9 cellular contexts compared by ENCODE assay signal in the genomic region with DNA sequence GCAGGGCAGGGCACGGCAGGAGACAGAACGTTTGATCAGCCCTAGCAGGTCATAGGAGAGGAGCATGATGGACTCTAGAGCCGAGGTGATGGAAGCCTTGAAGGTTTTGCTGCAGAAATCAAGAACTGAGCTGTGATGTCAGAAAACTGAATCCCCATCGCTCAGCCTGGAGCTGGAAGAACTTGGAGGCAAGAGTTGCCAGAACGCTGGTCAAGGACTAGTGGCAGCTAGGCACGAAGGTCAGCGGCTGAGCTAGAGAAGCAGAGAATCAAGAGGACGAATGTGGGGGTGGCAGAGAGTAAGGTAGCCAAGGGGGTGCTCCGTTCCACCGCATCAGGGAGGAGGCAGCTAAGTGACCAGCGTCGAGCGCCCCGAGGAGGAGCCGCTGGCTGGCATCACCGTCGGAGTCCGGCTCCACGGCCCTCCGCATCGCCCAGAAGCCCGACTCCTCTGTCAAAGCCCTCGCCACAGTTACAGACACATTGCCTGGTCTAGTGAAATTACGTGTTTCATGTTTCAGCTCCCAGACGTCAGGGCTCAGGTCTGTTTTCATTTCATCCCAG. TPM values are rescaled to one million over a fixed set of nuclear protein-coding genes. Genes with fewer than 3 reads are reported as not detected.
A peak's percentile ranks its signal among the peaks of the same experiment; 100 is the strongest.
DNase-seq lines count a peak whose midpoint lies in the region; ATAC-seq, FAIRE-seq and TF ChIP-seq lines count a peak whose summit lies in the region.
"Had no signal": no experiment of that assay in that cellular context is flagged by ENCODE, and none has a peak within 500 bp of the region (broad histone marks: within the 10 kb centered on the region; RNA-seq: fewer than 3 reads in every experiment).

No MANE protein-coding gene starts in this region.

- H3K9me3 ChIP-seq in kidney (ENCODE audit: control insufficient read depth in 1 of 2, low read length in 2 of 2) = no peaks in the 10 kb centered on the region

- peaks cover 36% of the 10 kb centered on the region for H3K4me1 Mint-ChIP-seq in T-helper 1 cell treated with Interleukin-12 subunit alpha and Interleukin-12 subunit beta and Interleukin-4 antibody, amounts not matched to agents 30 μg/mL and 1 μg/mL, for 36 hours (ENCODE audit: low read depth)
- H3K4me1 Mint-ChIP-seq in activated naive CD8-positive, alpha-beta T cell treated with anti-CD3 and anti-CD28 coated beads, Interleukin-2, amount 50 U/mL, for 24 hours = peaks cover 37% of the 10 kb centered on the region
- H3K4me1 Mint-ChIP-seq in stimulated activated naive CD8-positive, alpha-beta T cell treated with anti-CD3 and anti-CD28 coated beads, Interleukin-15, amount 100 ng/mL, for 72 hours = peaks cover 35% of the 10 kb centered on the region

- intact Hi-C loops in kidney (cut with DNase I) = loop anchor here (10.0 kb wide), 1 partner anchor 215 kb away; no protein-coding TSS in a partner anchor

- H3K4me3 Mint-ChIP-seq in T-helper 1 cell treated with Interleukin-12 subunit alpha and Interleukin-12 subunit beta and Interleukin-4 antibody, amounts not matched to agents 30 μg/mL and 1 μg/mL, for 36 hours = peak overlapping the region; percentile 89
- H3K4me3 Mint-ChIP-seq in activated naive CD8-positive, alpha-beta T cell treated with anti-CD3 and anti-CD28 coated beads, Interleukin-2, amount 50 U/mL, for 24 hours = peak overlapping the region; percentile 76
- peak overlapping the region; percentile 80 to 87 for H3K4me3 Mint-ChIP-seq in stimulated activated naive CD8-positive, alpha-beta T cell treated with anti-CD3 and anti-CD28 coated beads, Interleukin-15, amount 100 ng/mL, for 72 hours

- H3K36me3 Mint-ChIP-seq in T-helper 1 cell treated with Interleukin-12 subunit alpha and Interleukin-12 subunit beta and Interleukin-4 antibody, amounts not matched to agents 30 μg/mL and 1 μg/mL, for 36 hours (ENCODE audit: low read depth) = peaks cover 12% of the 10 kb centered on the region
- peaks cover 1% of the 10 kb centered on the region for H3K36me3 Mint-ChIP-seq in activated naive CD8-positive, alpha-beta T cell treated with anti-CD3 and anti-CD28 coated beads, Interleukin-2, amount 50 U/mL, for 24 hours (ENCODE audit: low read depth)

- no peak for TF ChIP-seq CTCF in kidney (IDR thresholded peaks at IDR 0.05; ENCODE audit: borderline replicate concordance, extremely low read depth, insufficient read depth)

- H3K9ac ChIP-seq in kidney (ENCODE audit: low read length in 2 of 2) = peak overlapping the region; percentile 1 to 29

- H3K4me1 ChIP-seq in kidney (ENCODE audit: control insufficient read depth in 1 of 2, insufficient read depth in 1 of 2, low read depth in 1 of 2, low read length in 2 of 2) = peaks cover 5 to 15% of the 10 kb centered on the region in 2 donors

- H3K27me3 Mint-ChIP-seq in T-helper 1 cell treated with Interleukin-12 subunit alpha and Interleukin-12 subunit beta and Interleukin-4 antibody, amounts not matched to agents 30 μg/mL and 1 μg/mL, for 36 hours (ENCODE audit: low read depth) = peaks cover 6% of the 10 kb centered on the region
- H3K27me3 Mint-ChIP-seq in activated naive CD8-positive, alpha-beta T cell treated with anti-CD3 and anti-CD28 coated beads, Interleukin-2, amount 50 U/mL, for 24 hours = peaks cover 7% of the 10 kb centered on the region
- peaks cover 11% of the 10 kb centered on the region for H3K27me3 Mint-ChIP-seq in stimulated activated naive CD8-positive, alpha-beta T cell treated with anti-CD3 and anti-CD28 coated beads, Interleukin-15, amount 100 ng/mL, for 72 hours

- H3K27ac ChIP-seq in kidney (ENCODE audit: low read depth in 2 of 2, low read length in 2 of 2) = no peak overlapping the region

- H3K4me3 ChIP-seq in kidney (ENCODE audit: low read length in 2 of 2) = peak overlapping the region; percentile 70 to 84

- ATAC-seq in HG03066 (IDR thresholded peaks at IDR 0.05; ENCODE audit: low read depth, unreplicated experiment) (peak; percentile 5), HG03159 (IDR thresholded peaks at IDR 0.05; ENCODE audit: unreplicated experiment) (no peak)
- no peak for ATAC-seq in activated naive CD8-positive, alpha-beta T cell treated with anti-CD3 and anti-CD28 coated beads, Interleukin-2, amount 50 U/mL, for 24 hours
- ATAC-seq in stimulated activated naive CD8-positive, alpha-beta T cell treated with anti-CD3 and anti-CD28 coated beads, Interleukin-15, amount 100 ng/mL, for 72 hours = peak; percentile 27

- no peak for DNase-seq in T-helper 1 cell
- no peak for DNase-seq in activated naive CD8-positive, alpha-beta T cell treated with anti-CD3 and anti-CD28 coated beads, Interleukin-2, amount 50 U/mL, for 24 hours
- peak; percentile 75 for DNase-seq in kidney
- DNase-seq in stimulated activated naive CD8-positive, alpha-beta T cell treated with anti-CD3 and anti-CD28 coated beads, Interleukin-15, amount 100 ng/mL, for 72 hours = no peak
- DNase-seq in KG1 (lab: John Stamatoyannopoulos, UW) = no peak

- H3K27ac Mint-ChIP-seq in T-helper 1 cell treated with Interleukin-12 subunit alpha and Interleukin-12 subunit beta and Interleukin-4 antibody, amounts not matched to agents 30 μg/mL and 1 μg/mL, for 36 hours = peak overlapping the region; percentile 77
- peak overlapping the region; percentile 33 for H3K27ac Mint-ChIP-seq in activated naive CD8-positive, alpha-beta T cell treated with anti-CD3 and anti-CD28 coated beads, Interleukin-2, amount 50 U/mL, for 24 hours
- H3K27ac Mint-ChIP-seq in stimulated activated naive CD8-positive, alpha-beta T cell treated with anti-CD3 and anti-CD28 coated beads, Interleukin-15, amount 100 ng/mL, for 72 hours = peak overlapping the region in 1 of 2 donors; percentile 85

- no peak for FAIRE-seq in kidney (lab: Jason Lieb, UNC)
- FAIRE-seq: G401.6 had no signal

- no peaks in the 10 kb centered on the region for H3K36me3 ChIP-seq in kidney (ENCODE audit: control insufficient read depth in 1 of 2, insufficient read depth in 2 of 2, low read length in 2 of 2)

- H3K9me3 Mint-ChIP-seq in T-helper 1 cell treated with Interleukin-12 subunit alpha and Interleukin-12 subunit beta and Interleukin-4 antibody, amounts not matched to agents 30 μg/mL and 1 μg/mL, for 36 hours = no peaks in the 10 kb centered on the region
- H3K9me3 Mint-ChIP-seq in activated naive CD8-positive, alpha-beta T cell treated with anti-CD3 and anti-CD28 coated beads, Interleukin-2, amount 50 U/mL, for 24 hours = no peaks in the 10 kb centered on the region
- no peaks in the 10 kb centered on the region for H3K9me3 Mint-ChIP-seq in stimulated activated naive CD8-positive, alpha-beta T cell treated with anti-CD3 and anti-CD28 coated beads, Interleukin-15, amount 100 ng/mL, for 72 hours

RNA-seq across cellular contexts. Expression of a gene that starts 1.2 kb away (rescaled TPM):
- total RNA-seq in kidney = 44.3 TPM
- 13.0 TPM for polyA plus RNA-seq in kidney (ENCODE audit: insufficient read depth, low read depth, low replicate concordance)

Comparison
In these comparisons a context has a peak if more than half of its experiments do, and no peak if none do; other contexts are left out.
1. ATAC-seq: peak in HG03066 (single experiment) and stimulated activated naive CD8-positive, alpha-beta T cell treated with anti-CD3 and anti-CD28 coated beads, Interleukin-15, amount 100 ng/mL, for 72 hours (single experiment); none in activated naive CD8-positive, alpha-beta T cell treated with anti-CD3 and anti-CD28 coated beads, Interleukin-2, amount 50 U/mL, for 24 hours (single experiment) and HG03159 (single experiment).
2. Peak in every context shown above with its lines, with median percentiles within 50 percentile points of each other: H3K4me3 Mint-ChIP-seq.